ENCODE assay signal across 9 cellular contexts in the genomic region with DNA sequence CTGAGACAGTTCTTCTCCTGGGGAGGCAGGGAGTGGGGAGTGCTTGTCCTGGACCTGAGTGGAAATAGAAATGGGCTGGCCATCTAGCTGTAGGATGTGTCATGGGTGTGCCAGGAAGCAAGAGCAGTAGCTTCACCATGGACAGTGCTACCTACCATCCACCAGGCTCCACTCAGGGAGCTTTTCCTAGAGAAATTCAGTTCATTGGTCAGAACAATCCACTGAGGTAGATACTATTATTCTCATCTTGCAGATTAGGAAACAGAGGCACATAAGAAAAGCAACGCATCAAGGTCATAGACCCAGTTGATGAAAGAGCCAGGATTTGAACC.
"Had no signal": no experiment of that assay in that cellular context is flagged by ENCODE, and none has a peak within 500 bp of the region (broad histone marks: within the 10 kb centered on the region; RNA-seq: fewer than 3 reads in every experiment).

No MANE protein-coding gene starts in this region.

- H3K4me3 Mint-ChIP-seq: brain, WTC11 had no signal

- H3K36me3 Mint-ChIP-seq: brain, WTC11 had no signal

- H3K27me3 ChIP-seq: gastrocnemius medialis had no signal

- H3K27ac ChIP-seq: epithelial cell of prostate, gastrocnemius medialis had no signal

- H3K4me1 ChIP-seq: gastrocnemius medialis had no signal

- H3K9me3 Mint-ChIP-seq: WTC11 had no signal

- H3K4me3 ChIP-seq: gastrocnemius medialis had no signal

- DNase-seq: activated naive CD4-positive, alpha-beta T cell treated with Interleukin-2 at 50 U/mL for 16 hours; amniotic stem cell; effector memory CD4-positive, alpha-beta T cell; gastrocnemius medialis; mesendoderm; posterior cingulate gyrus had no signal

- ATAC-seq: gastrocnemius medialis, WTC11 had no signal

- H3K9me3 ChIP-seq: gastrocnemius medialis had no signal

- H3K36me3 ChIP-seq: gastrocnemius medialis had no signal

- H3K27ac Mint-ChIP-seq: WTC11 had no signal
